ENCODE assay signal across 15 cellular contexts in the genomic region with DNA sequence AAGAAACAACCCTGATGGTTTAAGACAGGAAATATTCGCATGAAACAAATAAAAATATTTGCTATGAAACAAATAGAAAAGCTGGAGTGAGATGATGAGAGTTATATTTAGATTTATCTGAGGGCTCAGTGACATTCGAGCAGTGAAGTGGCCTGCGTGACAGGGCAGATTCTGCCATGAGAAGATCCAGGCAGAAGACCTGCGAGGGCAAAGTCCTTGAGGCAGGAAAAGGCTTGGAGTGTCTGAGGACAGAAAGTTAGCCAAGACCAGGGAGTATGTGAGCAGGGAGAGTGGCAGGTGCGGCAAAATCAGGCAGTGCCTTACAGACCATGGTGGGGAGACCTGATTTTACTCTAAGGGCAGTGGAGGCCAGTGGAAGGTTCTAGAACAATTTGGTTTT.
DNase-seq lines count a peak whose midpoint lies in the region; ATAC-seq and TF ChIP-seq lines count a peak whose summit lies in the region.
"Had no signal": no experiment of that assay in that cellular context is flagged by ENCODE, and none has a peak within 500 bp of the region (broad histone marks: within the 10 kb centered on the region; RNA-seq: fewer than 3 reads in every experiment).

No MANE protein-coding gene starts in this region.

- H3K27ac Mint-ChIP-seq in HFFc6 (peak overlapping the region; percentile 39), immature natural killer cell (no peak overlapping the region)
- no peak overlapping the region for H3K27ac Mint-ChIP-seq in activated CD8-positive, alpha-beta T cell treated with anti-CD3 and anti-CD28 coated beads, Interleukin-2, amount 10 ng/mL, durations not matched to agents 7 days and 5 days
- H3K27ac Mint-ChIP-seq: CD4-positive, CD25-positive, alpha-beta regulatory T cell had no signal

- peak overlapping the region; percentile 29 for H3K4ac ChIP-seq in trophoblast cell (ENCODE audit: low read depth, low read length)

- H3K9me3 Mint-ChIP-seq in HFFc6 (no peaks in the 10 kb centered on the region), immature natural killer cell (no peaks in the 10 kb centered on the region)
- H3K9me3 Mint-ChIP-seq in activated CD8-positive, alpha-beta T cell treated with anti-CD3 and anti-CD28 coated beads, Interleukin-2, amount 10 ng/mL, durations not matched to agents 7 days and 5 days (ENCODE audit: insufficient read depth) = no peaks in the 10 kb centered on the region

- H3K4me3 Mint-ChIP-seq in HFFc6 = no peak overlapping the region
- H3K4me3 Mint-ChIP-seq in immature natural killer cell = no peak overlapping the region
- H3K4me3 Mint-ChIP-seq in activated CD8-positive, alpha-beta T cell treated with anti-CD3 and anti-CD28 coated beads, Interleukin-2, amount 10 ng/mL, durations not matched to agents 7 days and 5 days = no peak overlapping the region
- H3K4me3 Mint-ChIP-seq: CD4-positive, CD25-positive, alpha-beta regulatory T cell had no signal

- H2BK5ac ChIP-seq in trophoblast cell (ENCODE audit: low read depth, low read length, poor library complexity) = no peak overlapping the region

- CTCF ChIA-PET in activated CD8-positive, alpha-beta T cell treated with anti-CD3 and anti-CD28 coated beads, Interleukin-2, amount 10 ng/mL, durations not matched to agents 7 days and 5 days (lab: Charles Lee) = no interaction called here

- H3K27me3 ChIP-seq in left ventricle myocardium inferior (ENCODE audit: low read depth) (no peaks in the 10 kb centered on the region), trophoblast cell (ENCODE audit: insufficient read depth, low read length) (no peaks in the 10 kb centered on the region)

- TF ChIP-seq CTCF in HFFc6 (IDR thresholded peaks at IDR 0.05) (no peak), left ventricle myocardium inferior (IDR thresholded peaks at IDR 0.05; ENCODE audit: borderline replicate concordance) (no peak)

- intact Hi-C loops in left ventricle myocardium inferior (cut with micrococcal nuclease) = loop anchor here (5.0 kb wide), 1 partner anchor 301 kb away; no protein-coding TSS in a partner anchor

- peak overlapping the region; percentile 9 for H2BK120ac ChIP-seq in trophoblast cell (ENCODE audit: insufficient read depth, low read length, poor library complexity)

- H3K4me1 ChIP-seq in left ventricle myocardium inferior (peaks cover 48% of the 10 kb centered on the region), trophoblast cell (ENCODE audit: control insufficient read depth in 1 of 2, insufficient read depth in 2 of 2, low read length in 2 of 2) (no peaks in the 10 kb centered on the region)

- H2BK12ac ChIP-seq in trophoblast cell (ENCODE audit: low read length) = peak overlapping the region; percentile 81

- no peak for ATAC-seq in activated CD8-positive, alpha-beta T cell treated with anti-CD3 and anti-CD28 coated beads, Interleukin-2, amount 10 ng/mL, durations not matched to agents 7 days and 5 days
- no peak for ATAC-seq in HG02870 (IDR thresholded peaks at IDR 0.05; ENCODE audit: unreplicated experiment)

- H3K9me3 ChIP-seq in SK-N-MC (ENCODE audit: low read depth, low read length) (no peaks in the 10 kb centered on the region), left ventricle myocardium inferior (replicated peaks) (no peaks in the 10 kb centered on the region), trophoblast cell (ENCODE audit: insufficient read depth, low read depth, low read length) (peaks cover 2% of the 10 kb centered on the region)

- H2AK5ac ChIP-seq in trophoblast cell (ENCODE audit: low read length) = no peak overlapping the region

- H3K4me2 ChIP-seq in trophoblast cell (ENCODE audit: low read length) = no peak overlapping the region

- no peaks in the 10 kb centered on the region for H3K79me1 ChIP-seq in trophoblast cell (ENCODE audit: low read length)

- no peak overlapping the region for H3K14ac ChIP-seq in trophoblast cell (ENCODE audit: low read length)

- H3K4me1 Mint-ChIP-seq in HFFc6 (ENCODE audit: low read depth) (peaks cover 53% of the 10 kb centered on the region), immature natural killer cell (no peaks in the 10 kb centered on the region)
- H3K4me1 Mint-ChIP-seq in activated CD8-positive, alpha-beta T cell treated with anti-CD3 and anti-CD28 coated beads, Interleukin-2, amount 10 ng/mL, durations not matched to agents 7 days and 5 days (ENCODE audit: low read depth) = no peaks in the 10 kb centered on the region

- H3K4me3 ChIP-seq in SK-N-MC (no peak overlapping the region), left ventricle myocardium inferior (no peak overlapping the region), trophoblast cell (ENCODE audit: low read depth, low read length) (no peak overlapping the region)
- H3K4me3 ChIP-seq: GM23248 had no signal

- WGBS in trophoblast cell (ENCODE audit: extremely low coverage, insufficient coverage, insufficient read length) = no CpG with 5 or more reads among the region's 5 CpGs

- no peak overlapping the region for H4K12ac ChIP-seq in trophoblast cell (ENCODE audit: low read depth, low read length)

- no peak overlapping the region for H3K9ac ChIP-seq in SK-N-MC (ENCODE audit: insufficient read length)
- H3K9ac ChIP-seq in trophoblast cell (ENCODE audit: low read length) = no peak overlapping the region
- H3K9ac ChIP-seq: GM23248 had no signal

- no peaks in the 10 kb centered on the region for H3K79me2 ChIP-seq in trophoblast cell (ENCODE audit: control insufficient read depth, insufficient read depth, low read length, poor library complexity)

- no peak overlapping the region for H3K18ac ChIP-seq in trophoblast cell (ENCODE audit: low read length)

- DNase-seq in HFFc6 = no peak
- DNase-seq in SK-N-MC (ENCODE audit: low read depth, low spot score) = no peak
- DNase-seq in left ventricle myocardium inferior = peak; percentile 31
- no peak for DNase-seq in trophoblast cell
- DNase-seq in immature natural killer cell = no peak
- DNase-seq in kidney tubule cell (ENCODE audit: low spot score) = no peak
- no peak for DNase-seq in activated CD8-positive, alpha-beta T cell treated with anti-CD3 and anti-CD28 coated beads, Interleukin-2, amount 10 ng/mL, durations not matched to agents 7 days and 5 days
- DNase-seq: ACHN; CD4-positive, CD25-positive, alpha-beta regulatory T cell; DMS79; GM23248; KBM-7; NCI-H1048; NCI-H446 had no signal

- peaks cover 13% of the 10 kb centered on the region; the same call in 1 of the 2 replicates for H3K36me3 ChIP-seq in SK-N-MC (ENCODE audit: insufficient read depth, low read length)
- H3K36me3 ChIP-seq in left ventricle myocardium inferior = no peaks in the 10 kb centered on the region
- no peaks in the 10 kb centered on the region for H3K36me3 ChIP-seq in trophoblast cell (ENCODE audit: control insufficient read depth in 1 of 2, insufficient read depth in 2 of 2, low read length in 2 of 2)

- peaks cover 8% of the 10 kb centered on the region for H3K27me3 Mint-ChIP-seq in HFFc6 (ENCODE audit: insufficient read depth)
- peaks cover 0 to 3% (median 2%) of the 10 kb centered on the region in 3 donors for H3K27me3 Mint-ChIP-seq in immature natural killer cell (ENCODE audit: low read depth in 3 of 3)
- no peaks in the 10 kb centered on the region for H3K27me3 Mint-ChIP-seq in activated CD8-positive, alpha-beta T cell treated with anti-CD3 and anti-CD28 coated beads, Interleukin-2, amount 10 ng/mL, durations not matched to agents 7 days and 5 days (ENCODE audit: low read depth)

- H3K27ac ChIP-seq in SK-N-MC (0 out of 2 replicates have a peak overlapping the region, but pooled peaks have one; percentile 5), left ventricle myocardium inferior (replicated peaks) (peak overlapping the region; percentile 50), trophoblast cell (ENCODE audit: low read depth, low read length) (no peak overlapping the region)
- H3K27ac ChIP-seq: GM23248 had no signal

- no peak overlapping the region for H3K23ac ChIP-seq in trophoblast cell (ENCODE audit: low read length)

- no peak overlapping the region for H4K91ac ChIP-seq in trophoblast cell (ENCODE audit: low read depth, low read length)

- H3K36me3 Mint-ChIP-seq in HFFc6 (ENCODE audit: low read depth) = no peaks in the 10 kb centered on the region
- no peaks in the 10 kb centered on the region for H3K36me3 Mint-ChIP-seq in immature natural killer cell
- H3K36me3 Mint-ChIP-seq in activated CD8-positive, alpha-beta T cell treated with anti-CD3 and anti-CD28 coated beads, Interleukin-2, amount 10 ng/mL, durations not matched to agents 7 days and 5 days (ENCODE audit: low read depth) = no peaks in the 10 kb centered on the region
- H3K36me3 Mint-ChIP-seq: CD4-positive, CD25-positive, alpha-beta regulatory T cell had no signal

- H2AFZ ChIP-seq in trophoblast cell (ENCODE audit: insufficient read depth, low read length, poor library complexity) = no peak overlapping the region
- H2AFZ ChIP-seq: GM23248 had no signal

- H4K8ac ChIP-seq in trophoblast cell (ENCODE audit: low read depth, low read length) = no peak overlapping the region

- POLR2A ChIA-PET in activated CD8-positive, alpha-beta T cell treated with anti-CD3 and anti-CD28 coated beads, Interleukin-2, amount 10 ng/mL, durations not matched to agents 7 days and 5 days (lab: Charles Lee) = no interaction called here
